ENCODE assay signal across 12 cellular contexts in the genomic region with DNA sequence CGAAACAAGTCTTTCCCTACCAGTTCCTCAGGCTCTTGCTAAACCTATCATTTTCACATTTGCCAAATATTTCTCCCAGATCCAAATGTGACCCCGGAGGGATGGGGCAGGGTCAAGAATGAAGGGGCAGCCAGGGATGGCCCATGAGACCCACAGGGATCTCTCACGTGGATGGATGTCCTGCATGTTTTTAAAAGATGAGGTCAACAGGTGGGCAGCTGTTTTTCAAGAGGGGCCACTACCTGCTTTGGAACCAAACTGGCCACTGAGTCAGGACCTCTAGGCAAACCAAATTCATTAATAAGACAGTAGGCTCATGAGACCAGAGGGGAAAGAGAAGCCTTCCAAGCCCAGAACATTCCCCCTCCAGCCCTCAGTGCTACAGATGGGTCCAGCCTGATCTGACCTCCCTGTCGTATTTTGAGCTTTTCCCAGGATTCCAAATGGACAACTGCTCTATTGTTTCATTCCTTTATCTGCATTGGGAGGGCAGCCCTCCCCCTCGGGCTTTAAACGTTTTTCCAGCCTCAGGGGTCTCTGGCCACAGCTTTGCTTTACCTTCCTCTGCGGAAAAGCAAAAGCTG.
DNase-seq lines count a peak whose midpoint lies in the region; ATAC-seq, FAIRE-seq and TF ChIP-seq lines count a peak whose summit lies in the region.
"Had no signal": no experiment of that assay in that cellular context is flagged by ENCODE, and none has a peak within 500 bp of the region (broad histone marks: within the 10 kb centered on the region; RNA-seq: fewer than 3 reads in every experiment).

No MANE protein-coding gene starts in this region.

- H2AFZ ChIP-seq in astrocyte (ENCODE audit: low read depth, low read length) (peak overlapping the region; percentile 12), trophoblast cell (ENCODE audit: insufficient read depth, low read length, poor library complexity) (no peak overlapping the region)

- no peaks in the 10 kb centered on the region for H3K27me3 ChIP-seq in astrocyte (ENCODE audit: insufficient read depth, low read length)
- H3K27me3 ChIP-seq in heart right ventricle, result no peaks in the 10 kb centered on the region
- H3K27me3 ChIP-seq in trophoblast cell (ENCODE audit: insufficient read depth, low read length), result no peaks in the 10 kb centered on the region
- H3K27me3 ChIP-seq in upper lobe of right lung, result no peaks in the 10 kb centered on the region
- no peaks in the 10 kb centered on the region for H3K27me3 ChIP-seq in mesendoderm (ENCODE audit: insufficient read depth, low read length, poor library complexity)

- no peak overlapping the region for H4K5ac ChIP-seq in mesendoderm (ENCODE audit: low read length)

- intact Hi-C loops in heart right ventricle (cut with DNase I) (loop anchor here in 4 of 10 donors (5.0 to 10.0 kb wide), 4 partner anchors 55 to 368 kb away; a partner anchor contains a TSS), upper lobe of right lung (cut with DNase I) (loop anchor here (10.0 kb wide), 1 partner anchor 222 kb away; no protein-coding TSS in a partner anchor)

- H3K79me2 ChIP-seq in astrocyte (ENCODE audit: insufficient read depth, low read length) (no peaks in the 10 kb centered on the region), trophoblast cell (ENCODE audit: control insufficient read depth, insufficient read depth, low read length, poor library complexity) (no peaks in the 10 kb centered on the region), mesendoderm (ENCODE audit: control insufficient read depth, insufficient read depth, low read length) (no peaks in the 10 kb centered on the region)

- DNase-seq in astrocyte (ENCODE audit: low read depth) (no peak), heart right ventricle (no peak), trophoblast cell (no peak), upper lobe of right lung (no peak), mesendoderm (no peak), HT-29 (ENCODE audit: low spot score) (no peak)
- DNase-seq in naive thymus-derived CD8-positive, alpha-beta T cell, result no peak
- DNase-seq in stimulated activated naive CD4-positive, alpha-beta T cell (lab: John Stamatoyannopoulos, UW), result no peak
- DNase-seq: NCI-H2081 treated with DMSO at 0.1 percent for 48 hours; stimulated activated CD4-positive, alpha-beta T cell treated with anti-CD3 and anti-CD28 coated beads, Interleukin-4, amount 100 ng/mL, for 1 hour had no signal

- peaks cover 12% of the 10 kb centered on the region for H3K9me3 Mint-ChIP-seq in astrocyte (ENCODE audit: unreplicated experiment)
- H3K9me3 Mint-ChIP-seq in naive thymus-derived CD8-positive, alpha-beta T cell, result peaks cover 0 to 6% (median 0%) of the 10 kb centered on the region in 9 donors
- H3K9me3 Mint-ChIP-seq: central memory CD8-positive, alpha-beta T cell had no signal

- no peak overlapping the region for H3K27ac ChIP-seq in astrocyte (ENCODE audit: low read depth, low read length)
- peak overlapping the region; percentile 60 to 93 (median 82) for H3K27ac ChIP-seq in heart right ventricle
- H3K27ac ChIP-seq in trophoblast cell (ENCODE audit: low read depth, low read length), result no peak overlapping the region
- H3K27ac ChIP-seq in upper lobe of right lung, result peak overlapping the region; percentile 79
- H3K27ac ChIP-seq in mesendoderm (ENCODE audit: low read depth, low read length), result no peak overlapping the region

- H3K36me3 ChIP-seq in astrocyte (ENCODE audit: insufficient read depth, low read length) (no peaks in the 10 kb centered on the region), heart right ventricle (no peaks in the 10 kb centered on the region), trophoblast cell (ENCODE audit: control insufficient read depth in 1 of 2, insufficient read depth in 2 of 2, low read length in 2 of 2) (no peaks in the 10 kb centered on the region), upper lobe of right lung (no peaks in the 10 kb centered on the region), mesendoderm (ENCODE audit: control insufficient read depth, insufficient read depth, low read length) (no peaks in the 10 kb centered on the region)

- no peaks in the 10 kb centered on the region for H3K27me3 Mint-ChIP-seq in astrocyte (ENCODE audit: low read depth, unreplicated experiment)
- no peaks in the 10 kb centered on the region for H3K27me3 Mint-ChIP-seq in naive thymus-derived CD8-positive, alpha-beta T cell
- H3K27me3 Mint-ChIP-seq: central memory CD8-positive, alpha-beta T cell; IgD-negative memory B cell had no signal

- H3K18ac ChIP-seq in trophoblast cell (ENCODE audit: low read length), result no peak overlapping the region
- no peak overlapping the region for H3K18ac ChIP-seq in mesendoderm (ENCODE audit: low read length)

- H4K91ac ChIP-seq in trophoblast cell (ENCODE audit: low read depth, low read length), result peak overlapping the region; percentile 42

- ATAC-seq in heart right ventricle (peak in 6 of 8 donors; percentile 4 to 51 (median 23)), upper lobe of right lung (no peak)
- no peak for ATAC-seq in naive thymus-derived CD8-positive, alpha-beta T cell

- H3K9me3 ChIP-seq in astrocyte (ENCODE audit: insufficient read depth, low read depth, low read length), result peaks cover 5% of the 10 kb centered on the region
- H3K9me3 ChIP-seq in heart right ventricle, result peaks cover 0 to 15% (median 5%) of the 10 kb centered on the region in 11 donors
- H3K9me3 ChIP-seq in trophoblast cell (ENCODE audit: insufficient read depth, low read depth, low read length), result peaks cover 5% of the 10 kb centered on the region
- H3K9me3 ChIP-seq in upper lobe of right lung, result no peaks in the 10 kb centered on the region

- no peak for TF ChIP-seq CTCF in astrocyte (IDR thresholded peaks at IDR 0.05; ENCODE audit: insufficient read depth, low read depth, low read length)
- TF ChIP-seq CTCF in heart right ventricle (IDR thresholded peaks at IDR 0.05), result no peak
- no peak for TF ChIP-seq CTCF in upper lobe of right lung (IDR thresholded peaks at IDR 0.05)

- FAIRE-seq in astrocyte (lab: Jason Lieb, UNC), result no peak

- no peak overlapping the region for H2BK15ac ChIP-seq in mesendoderm (replicated peaks; ENCODE audit: low read depth)

- POLR2A ChIA-PET in naive thymus-derived CD8-positive, alpha-beta T cell (lab: Charles Lee), result no interaction called here

- H4K8ac ChIP-seq in trophoblast cell (ENCODE audit: low read depth, low read length), result no peak overlapping the region
- H4K8ac ChIP-seq in mesendoderm (ENCODE audit: low read depth, low read length), result no peak overlapping the region

- H3K4me3 ChIP-seq in astrocyte (ENCODE audit: insufficient read depth, low read depth, low read length) (no peak overlapping the region), heart right ventricle (peak overlapping the region in 4 of 10 donors; percentile 4 to 17 (median 6)), trophoblast cell (ENCODE audit: low read depth, low read length) (no peak overlapping the region), upper lobe of right lung (no peak overlapping the region), mesendoderm (ENCODE audit: low read length) (no peak overlapping the region)

- no peak overlapping the region for H2BK5ac ChIP-seq in trophoblast cell (ENCODE audit: low read depth, low read length, poor library complexity)
- H2BK5ac ChIP-seq in mesendoderm (ENCODE audit: low read length), result no peak overlapping the region

- H3K4me2 ChIP-seq in astrocyte (ENCODE audit: low read length) (peak overlapping the region; percentile 60), trophoblast cell (ENCODE audit: low read length) (no peak overlapping the region), mesendoderm (ENCODE audit: low read length) (no peak overlapping the region)

- H2BK120ac ChIP-seq in trophoblast cell (ENCODE audit: insufficient read depth, low read length, poor library complexity) (no peak overlapping the region), mesendoderm (ENCODE audit: low read depth, low read length) (no peak overlapping the region)

- H3K4me1 Mint-ChIP-seq in astrocyte (ENCODE audit: low read depth, unreplicated experiment), result peaks cover 30% of the 10 kb centered on the region
- H3K4me1 Mint-ChIP-seq in naive thymus-derived CD8-positive, alpha-beta T cell, result peaks cover 2 to 25% (median 14%) of the 10 kb centered on the region in 4 donors
- H3K4me1 Mint-ChIP-seq: central memory CD8-positive, alpha-beta T cell had no signal

- H3K23ac ChIP-seq in trophoblast cell (ENCODE audit: low read length) (no peak overlapping the region), mesendoderm (ENCODE audit: low read length) (no peak overlapping the region)

- H4K20me1 ChIP-seq in astrocyte (ENCODE audit: insufficient read depth, low read length), result no peaks in the 10 kb centered on the region

- no peak overlapping the region for H3K4me3 Mint-ChIP-seq in astrocyte (ENCODE audit: unreplicated experiment)
- H3K4me3 Mint-ChIP-seq in naive thymus-derived CD8-positive, alpha-beta T cell, result no peak overlapping the region
- H3K4me3 Mint-ChIP-seq: central memory CD8-positive, alpha-beta T cell; IgD-negative memory B cell had no signal

- H3K9ac ChIP-seq in astrocyte (ENCODE audit: low read length) (peak overlapping the region; percentile 44), trophoblast cell (ENCODE audit: low read length) (no peak overlapping the region), mesendoderm (ENCODE audit: low read length) (no peak overlapping the region)

- no peak overlapping the region for H4K12ac ChIP-seq in trophoblast cell (ENCODE audit: low read depth, low read length)

- WGBS in heart right ventricle, 2 donors, result 45 to 57% methylated on average over 7 of the region's 7 CpGs
- no CpG with 5 or more reads among the region's 7 CpGs for WGBS in trophoblast cell (ENCODE audit: extremely low coverage, insufficient coverage, insufficient read length)
- no CpG with 5 or more reads among the region's 7 CpGs for WGBS in mesendoderm (ENCODE audit: extremely low coverage, insufficient coverage, low lambda C conversion rate)

- H3K79me1 ChIP-seq in trophoblast cell (ENCODE audit: low read length) (peaks cover 6% of the 10 kb centered on the region), mesendoderm (ENCODE audit: low read length) (no peaks in the 10 kb centered on the region)

- no peak overlapping the region for H3K4ac ChIP-seq in trophoblast cell (ENCODE audit: low read depth, low read length)
- H3K4ac ChIP-seq in mesendoderm (ENCODE audit: low read depth, low read length), result no peak overlapping the region

- no peaks in the 10 kb centered on the region for H3K36me3 Mint-ChIP-seq in astrocyte (ENCODE audit: low read depth, unreplicated experiment)
- no peaks in the 10 kb centered on the region for H3K36me3 Mint-ChIP-seq in naive thymus-derived CD8-positive, alpha-beta T cell
- H3K36me3 Mint-ChIP-seq: IgD-negative memory B cell had no signal

- H3K56ac ChIP-seq in mesendoderm (ENCODE audit: low read length), result no peak overlapping the region

- no peak overlapping the region for H2AK5ac ChIP-seq in trophoblast cell (ENCODE audit: low read length)
- H2AK5ac ChIP-seq in mesendoderm (ENCODE audit: low read length), result no peak overlapping the region

- H3K4me1 ChIP-seq in astrocyte (ENCODE audit: insufficient read depth, low read length) (peaks cover 29% of the 10 kb centered on the region), heart right ventricle (peaks cover 6 to 46% (median 38%) of the 10 kb centered on the region in 9 donors), trophoblast cell (ENCODE audit: control insufficient read depth in 1 of 2, insufficient read depth in 2 of 2, low read length in 2 of 2) (peaks cover 12 to 24% of the 10 kb centered on the region in 2 experiments), upper lobe of right lung (peaks cover 27% of the 10 kb centered on the region), mesendoderm (ENCODE audit: control insufficient read depth, low read depth, low read length) (no peaks in the 10 kb centered on the region)

- no peak overlapping the region for H3K14ac ChIP-seq in trophoblast cell (ENCODE audit: low read length)

- H3K27ac Mint-ChIP-seq in astrocyte (ENCODE audit: unreplicated experiment), result no peak overlapping the region
- H3K27ac Mint-ChIP-seq in naive thymus-derived CD8-positive, alpha-beta T cell, result peak overlapping the region in 4 of 10 donors; percentile 11 to 64 (median 36)

- H2BK12ac ChIP-seq in trophoblast cell (ENCODE audit: low read length), result no peak overlapping the region

Comparison
In these comparisons a context has a peak if more than half of its experiments do, and no peak if none do; other contexts are left out.
1. H3K27ac ChIP-seq: peak in heart right ventricle (10 of 10) and upper lobe of right lung (single experiment); none in astrocyte (single experiment), trophoblast cell (single experiment) and mesendoderm (single experiment).
2. ATAC-seq: peak in heart right ventricle (6 of 8); none in upper lobe of right lung (single experiment) and naive thymus-derived CD8-positive, alpha-beta T cell (0 of 2).